In the genomic region with DNA sequence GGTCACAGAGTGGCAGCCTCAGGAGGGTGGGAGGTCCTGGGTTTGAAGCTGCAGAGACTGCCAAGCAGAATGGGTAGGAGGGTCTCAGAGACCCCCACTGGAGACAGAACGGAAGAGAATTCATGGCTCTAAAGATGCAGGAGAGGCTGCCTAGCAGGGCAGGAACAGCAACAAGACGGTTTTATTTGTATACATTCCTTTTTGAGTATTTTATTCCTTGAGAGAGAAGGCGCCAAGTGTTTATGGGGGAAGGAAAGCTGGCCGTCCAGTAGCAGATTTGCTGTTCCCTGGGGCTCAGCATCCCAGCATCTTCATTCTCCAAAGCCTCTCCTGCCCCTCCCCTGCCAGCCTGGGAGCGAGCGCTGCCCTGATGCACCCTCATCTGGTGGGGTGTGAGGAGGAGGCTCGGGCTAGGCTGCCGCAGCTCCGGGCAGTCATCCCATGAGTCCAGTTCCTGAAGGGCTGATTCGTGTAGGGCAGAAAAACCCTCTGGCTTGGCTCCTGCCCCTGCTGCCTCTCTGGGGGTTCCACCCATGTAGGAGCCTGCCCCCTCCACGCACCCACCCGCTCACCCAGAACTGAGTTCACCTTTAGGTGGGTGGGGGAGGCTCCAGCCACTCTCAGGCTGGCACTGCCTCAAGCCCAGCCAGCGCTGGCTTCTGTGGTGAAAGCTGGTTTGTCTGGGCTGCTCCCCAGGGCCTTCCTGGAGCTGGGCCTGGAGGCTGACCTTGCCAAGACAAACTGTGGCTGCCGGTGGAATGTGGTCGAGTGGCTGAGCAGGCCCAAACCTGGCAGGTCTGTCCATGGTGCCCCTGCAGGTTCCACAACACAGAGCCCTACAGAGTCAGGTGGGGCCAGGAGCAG, we compare ENCODE assay signal across 1 cellular context.
TF ChIP-seq lines count a peak whose summit lies in the region.

No MANE protein-coding gene starts in this region.

TF ChIP-seq in endothelial cell of umbilical vein, 7 proteins besides CTCF, POLR2A, EP300 and RAD21 (continued from another document):
- TF ChIP-seq POLR2AphosphoS5 (IDR thresholded peaks at IDR 0.05; ENCODE audit: insufficient read depth, low read depth, low read length), result no peak
- no peak for TF ChIP-seq JUN (IDR thresholded peaks at IDR 0.05; ENCODE audit: borderline replicate concordance, insufficient read depth, insufficient read length, low read depth)
- no peak for TF ChIP-seq EZH2 (IDR thresholded peaks at IDR 0.05; ENCODE audit: borderline replicate concordance, low read depth, low read length, severe bottlenecking)
